In the genomic region with DNA sequence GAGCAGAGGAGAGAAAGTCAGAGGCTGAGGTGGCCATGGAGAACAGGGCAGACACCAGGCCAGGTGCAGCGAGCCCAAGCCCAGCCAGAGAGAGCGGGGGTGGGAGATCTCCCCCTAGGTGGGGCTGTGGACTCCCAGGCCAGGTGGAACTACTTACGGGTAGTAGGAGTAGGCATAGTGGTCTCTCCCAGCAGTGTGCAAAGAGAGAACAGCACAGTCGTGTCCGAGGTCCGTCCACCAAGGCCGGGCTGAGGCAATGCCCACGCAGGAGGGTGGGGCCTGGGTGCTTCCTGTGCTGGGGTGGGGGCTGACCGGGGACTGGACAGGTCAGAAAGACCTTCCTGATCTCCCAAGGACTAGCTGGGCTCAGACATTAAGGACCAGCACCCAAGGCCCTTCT, we compare ENCODE assay signal across 21 cellular contexts.
DNase-seq lines count a peak whose midpoint lies in the region; ATAC-seq and TF ChIP-seq lines count a peak whose summit lies in the region.
"Had no signal": no experiment of that assay in that cellular context is flagged by ENCODE, and none has a peak within 500 bp of the region (broad histone marks: within the 10 kb centered on the region; RNA-seq: fewer than 3 reads in every experiment).

No MANE protein-coding gene starts in this region.

- no peak for TF ChIP-seq POLR2A in esophagus squamous epithelium (IDR thresholded peaks at IDR 0.05)

- H3K27me3 Mint-ChIP-seq in activated CD8-positive, alpha-beta memory T cell treated with anti-CD3 and anti-CD28 coated beads, Interleukin-2, amount 10 ng/mL, durations not matched to agents 7 days and 5 days = peaks cover 4% of the 10 kb centered on the region

- no peaks in the 10 kb centered on the region for H3K27me3 ChIP-seq in NT2/D1 (ENCODE audit: insufficient read depth, insufficient read length)
- peaks cover 0 to 46% (median 0%) of the 10 kb centered on the region in 4 donors for H3K27me3 ChIP-seq in esophagus squamous epithelium

- peak overlapping the region; percentile 1 for H3K9ac ChIP-seq in NT2/D1 (ENCODE audit: insufficient read length, low read depth)
- H3K9ac ChIP-seq: GM23248 had no signal

- H3K27ac Mint-ChIP-seq in activated CD8-positive, alpha-beta memory T cell treated with anti-CD3 and anti-CD28 coated beads, Interleukin-2, amount 10 ng/mL, durations not matched to agents 7 days and 5 days = no peak overlapping the region
- H3K27ac Mint-ChIP-seq: CD4-positive, CD25-positive, alpha-beta regulatory T cell had no signal

- no peaks in the 10 kb centered on the region for H3K36me3 ChIP-seq in NT2/D1 (ENCODE audit: insufficient read depth, insufficient read length, low read length)
- H3K36me3 ChIP-seq in esophagus squamous epithelium = no peaks in the 10 kb centered on the region

- no peak for TF ChIP-seq CTCF in esophagus squamous epithelium (IDR thresholded peaks at IDR 0.05)

- DNase-seq in NT2/D1 (ENCODE audit: low read depth, low spot score) (no peak), islet precursor cell (peak; percentile 29), sciatic nerve (ENCODE audit: low spot score) (peak; percentile 40), amniotic stem cell (lab: John Stamatoyannopoulos, UW) (no peak), esophagus squamous epithelium (lab: John Stamatoyannopoulos, UW) (no peak)
- peak; percentile 19 for DNase-seq in activated CD8-positive, alpha-beta memory T cell treated with anti-CD3 and anti-CD28 coated beads, Interleukin-2, amount 10 ng/mL, durations not matched to agents 7 days and 5 days
- DNase-seq: CD4-positive, CD25-positive, alpha-beta regulatory T cell; COR-L47; DMS79; GM23248; HCEC 1CT; KG1; NCI-H1092; NCI-H146; NCI-H2029; NCI-H226; NCI-H510A treated with DMSO at 0.1 percent for 48 hours; NCI-H748 treated with DMSO at 0.1 percent for 48 hours; SHP77 treated with DMSO at 0.1 percent for 48 hours had no signal

- CTCF ChIA-PET in activated CD8-positive, alpha-beta memory T cell treated with anti-CD3 and anti-CD28 coated beads, Interleukin-2, amount 10 ng/mL, durations not matched to agents 7 days and 5 days (lab: Charles Lee) = no interaction called here

- H3K4me3 ChIP-seq in NT2/D1 (ENCODE audit: insufficient read length, low read depth) (no peak overlapping the region), esophagus squamous epithelium (no peak overlapping the region)
- H3K4me3 ChIP-seq: GM23248 had no signal

- H3K4me1 ChIP-seq in NT2/D1 (ENCODE audit: insufficient read depth, insufficient read length) = peaks cover 47% of the 10 kb centered on the region
- peaks cover 0 to 15% (median 0%) of the 10 kb centered on the region in 3 donors for H3K4me1 ChIP-seq in esophagus squamous epithelium

- H3K9me3 ChIP-seq in NT2/D1 (ENCODE audit: insufficient read depth, low read length) (peaks cover 17% of the 10 kb centered on the region), esophagus squamous epithelium (peaks cover 0 to 23% (median 0%) of the 10 kb centered on the region in 3 donors)

- intact Hi-C loops in sciatic nerve (cut with DNase I) (no loop called here), esophagus squamous epithelium (cut with DNase I) (no loop called here)

- no peak overlapping the region for H3K4me3 Mint-ChIP-seq in activated CD8-positive, alpha-beta memory T cell treated with anti-CD3 and anti-CD28 coated beads, Interleukin-2, amount 10 ng/mL, durations not matched to agents 7 days and 5 days
- H3K4me3 Mint-ChIP-seq: CD4-positive, CD25-positive, alpha-beta regulatory T cell had no signal

- 82 to 91% methylated on average over 8 of the region's 9 CpGs for WGBS in esophagus squamous epithelium, 2 donors

- no peak for ATAC-seq in activated CD8-positive, alpha-beta memory T cell treated with anti-CD3 and anti-CD28 coated beads, Interleukin-2, amount 10 ng/mL, durations not matched to agents 7 days and 5 days
- ATAC-seq in sciatic nerve = no peak
- no peak for ATAC-seq in GM18502 (IDR thresholded peaks at IDR 0.05; ENCODE audit: poor library complexity, unreplicated experiment)

- H3K4me1 Mint-ChIP-seq in activated CD8-positive, alpha-beta memory T cell treated with anti-CD3 and anti-CD28 coated beads, Interleukin-2, amount 10 ng/mL, durations not matched to agents 7 days and 5 days = no peaks in the 10 kb centered on the region
- H3K4me1 Mint-ChIP-seq: CD4-positive, CD25-positive, alpha-beta regulatory T cell had no signal

- H3K36me3 Mint-ChIP-seq in activated CD8-positive, alpha-beta memory T cell treated with anti-CD3 and anti-CD28 coated beads, Interleukin-2, amount 10 ng/mL, durations not matched to agents 7 days and 5 days = no peaks in the 10 kb centered on the region
- H3K36me3 Mint-ChIP-seq: CD4-positive, CD25-positive, alpha-beta regulatory T cell had no signal

- no peak overlapping the region for H3K27ac ChIP-seq in esophagus squamous epithelium
- H3K27ac ChIP-seq: GM23248, RWPE1 had no signal

- peaks cover 2% of the 10 kb centered on the region for H3K9me3 Mint-ChIP-seq in activated CD8-positive, alpha-beta memory T cell treated with anti-CD3 and anti-CD28 coated beads, Interleukin-2, amount 10 ng/mL, durations not matched to agents 7 days and 5 days (ENCODE audit: low read depth)

Comparison
In these comparisons a context has a peak if more than half of its experiments do, and no peak if none do; other contexts are left out.
1. DNase-seq: peak in activated CD8-positive, alpha-beta memory T cell treated with anti-CD3 and anti-CD28 coated beads, Interleukin-2, amount 10 ng/mL, durations not matched to agents 7 days and 5 days (single experiment), islet precursor cell (single experiment) and sciatic nerve (single experiment); none in NT2/D1 (single experiment), amniotic stem cell (single experiment) and esophagus squamous epithelium (single experiment).